25 cellular contexts compared by ENCODE assay signal in the genomic region with DNA sequence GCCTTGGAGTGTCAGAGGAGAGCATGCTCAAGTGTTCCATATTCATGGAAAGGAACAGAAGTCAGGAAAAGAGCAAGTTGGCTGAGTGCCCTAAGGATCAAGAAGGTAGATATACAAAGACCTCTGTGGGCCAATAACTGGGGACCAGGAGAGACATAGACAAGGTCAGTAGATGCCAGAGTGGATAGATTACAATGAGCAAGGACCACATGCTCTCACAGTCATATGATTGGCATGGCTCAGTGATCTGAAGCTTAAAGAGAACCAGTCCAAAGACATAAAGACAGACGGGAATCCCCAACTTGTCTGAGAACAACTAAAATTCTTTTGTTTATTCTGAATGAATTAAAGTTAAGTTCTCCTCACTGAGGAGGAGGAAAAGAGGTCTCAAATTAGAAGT.
"Had no signal": no experiment of that assay in that cellular context is flagged by ENCODE, and none has a peak within 500 bp of the region (broad histone marks: within the 10 kb centered on the region; RNA-seq: fewer than 3 reads in every experiment).

No MANE protein-coding gene starts in this region.

- H3K4me1 ChIP-seq: adrenal gland, ascending aorta, heart right ventricle, upper lobe of left lung had no signal

- H3K36me3 ChIP-seq: adrenal gland, ascending aorta, heart right ventricle, upper lobe of left lung had no signal

- H3K36me3 Mint-ChIP-seq: activated CD8-positive, alpha-beta memory T cell treated with anti-CD3 and anti-CD28 coated beads, Interleukin-2, amount 10 ng/mL, durations not matched to agents 7 days and 5 days; activated naive CD8-positive, alpha-beta T cell had no signal

- H3K27me3 ChIP-seq: adrenal gland, ascending aorta, heart right ventricle, upper lobe of left lung had no signal

- H3K27ac ChIP-seq: adrenal gland, ascending aorta, heart right ventricle, upper lobe of left lung, VCaP had no signal

- H3K4me3 ChIP-seq: adrenal gland, ascending aorta, heart right ventricle, mucosa of descending colon, upper lobe of left lung had no signal

- H3K4me3 Mint-ChIP-seq: activated CD4-positive, alpha-beta T cell treated with anti-CD3 and anti-CD28 coated beads, Interleukin-2, amount 10 ng/mL, durations not matched to agents 7 days and 5 days; activated CD8-positive, alpha-beta memory T cell treated with anti-CD3 and anti-CD28 coated beads, Interleukin-2, amount 10 ng/mL, durations not matched to agents 7 days and 5 days; activated CD8-positive, alpha-beta T cell treated with anti-CD3 and anti-CD28 coated beads for 36 hours; activated naive CD8-positive, alpha-beta T cell; neural crest cell; T-helper 2 cell treated with Interferon-gamma antibody and Interleukin-4, amounts not matched to agents 5 μg/mL and 100 μg/mL, for 36 hours had no signal

- H3K4me1 Mint-ChIP-seq: activated CD4-positive, alpha-beta T cell treated with anti-CD3 and anti-CD28 coated beads, Interleukin-2, amount 10 ng/mL, durations not matched to agents 7 days and 5 days; activated CD8-positive, alpha-beta memory T cell treated with anti-CD3 and anti-CD28 coated beads, Interleukin-2, amount 10 ng/mL, durations not matched to agents 7 days and 5 days; neural crest cell had no signal

- H3K27me3 Mint-ChIP-seq: activated CD4-positive, alpha-beta T cell treated with anti-CD3 and anti-CD28 coated beads, Interleukin-2, amount 10 ng/mL, durations not matched to agents 7 days and 5 days; activated CD8-positive, alpha-beta memory T cell treated with anti-CD3 and anti-CD28 coated beads, Interleukin-2, amount 10 ng/mL, durations not matched to agents 7 days and 5 days; activated CD8-positive, alpha-beta T cell treated with anti-CD3 and anti-CD28 coated beads for 36 hours; activated naive CD8-positive, alpha-beta T cell had no signal

- H3K9me3 Mint-ChIP-seq: activated CD4-positive, alpha-beta T cell treated with anti-CD3 and anti-CD28 coated beads, Interleukin-2, amount 10 ng/mL, durations not matched to agents 7 days and 5 days; activated CD8-positive, alpha-beta T cell treated with anti-CD3 and anti-CD28 coated beads for 36 hours; neural crest cell had no signal

- H3K9me3 ChIP-seq: adrenal gland, ascending aorta, mucosa of descending colon, upper lobe of left lung had no signal

- DNase-seq: activated CD4-positive, alpha-beta T cell treated with anti-CD3 and anti-CD28 coated beads, Interleukin-2, amount 10 ng/mL, durations not matched to agents 7 days and 5 days; activated CD4-positive, CD25-positive, alpha-beta regulatory T cell treated with anti-CD3 and anti-CD28 coated beads, Interleukin-2, amount 50 U/mL, for 72 hours; activated CD8-positive, alpha-beta memory T cell treated with anti-CD3 and anti-CD28 coated beads, Interleukin-2, amount 10 ng/mL, durations not matched to agents 7 days and 5 days; activated CD8-positive, alpha-beta T cell treated with anti-CD3 and anti-CD28 coated beads for 36 hours; activated gamma-delta T cell treated with Interleukin-2 at 50 U/mL for 16 hours; activated T-cell treated with anti-CD3 and anti-CD28 coated beads for 4 hours; adrenal gland; central memory CD4-positive, alpha-beta T cell; dermis blood vessel endothelial cell; effector CD8-positive, alpha-beta T cell; erythroblast; foreskin fibroblast; heart right ventricle; islet precursor cell; left colon; mesenchymal stem cell; mucosa of descending colon; stimulated activated CD4-positive, alpha-beta T cell treated with anti-CD3 and anti-CD28 coated beads, Interleukin-2, amount 100 ng/mL, for 48 hours; stimulated activated naive CD8-positive, alpha-beta T cell treated with anti-CD3 and anti-CD28 coated beads, Interleukin-15, Interleukin-2, amounts not matched to agents 100 U/mL and 50 U/mL, for 24 hours; upper lobe of left lung had no signal

- ATAC-seq: activated CD8-positive, alpha-beta memory T cell treated with anti-CD3 and anti-CD28 coated beads, Interleukin-2, amount 10 ng/mL, durations not matched to agents 7 days and 5 days; activated CD8-positive, alpha-beta T cell treated with anti-CD3 and anti-CD28 coated beads for 36 hours; heart right ventricle; left colon; mucosa of descending colon; stimulated activated naive CD8-positive, alpha-beta T cell treated with anti-CD3 and anti-CD28 coated beads, Interleukin-15, Interleukin-2, amounts not matched to agents 100 U/mL and 50 U/mL, for 24 hours had no signal

- H3K27ac Mint-ChIP-seq: activated CD4-positive, alpha-beta T cell treated with anti-CD3 and anti-CD28 coated beads, Interleukin-2, amount 10 ng/mL, durations not matched to agents 7 days and 5 days; activated CD8-positive, alpha-beta memory T cell treated with anti-CD3 and anti-CD28 coated beads, Interleukin-2, amount 10 ng/mL, durations not matched to agents 7 days and 5 days; activated CD8-positive, alpha-beta T cell treated with anti-CD3 and anti-CD28 coated beads for 36 hours; activated naive CD8-positive, alpha-beta T cell; T-helper 2 cell treated with Interferon-gamma antibody and Interleukin-4, amounts not matched to agents 5 μg/mL and 100 μg/mL, for 36 hours had no signal
